In genomic region chr9:109458453-109459211, GRCh38 we compare ENCODE assay signal across 25 cellular contexts. TPM values are rescaled to one million over a fixed set of nuclear protein-coding genes. Genes with fewer than 3 reads are reported as not detected.
"Had no signal": no experiment of that assay in that cellular context is flagged by ENCODE, and none has a peak within 500 bp of the region (broad histone marks: within the 10 kb centered on the region; RNA-seq: fewer than 3 reads in every experiment).

No MANE protein-coding gene starts in this region.

- H3K36me3 ChIP-seq: colonic mucosa, neural progenitor cell, ovary, sigmoid colon, tibial nerve had no signal

- H3K4me3 ChIP-seq: colonic mucosa, gastrocnemius medialis, neural progenitor cell, ovary, psoas muscle, sigmoid colon, testis, tibial nerve, upper lobe of left lung had no signal

- ATAC-seq: esophagus mucosa; gastrocnemius medialis; left lobe of liver; naive thymus-derived CD4-positive, alpha-beta T cell; right cardiac atrium; stimulated activated memory B cell treated with anti-CD40 and anti-IgM and Interleukin-4, amounts not matched to agents 10 μg/mL and 1 μg/mL and 100 μg/mL, for 72 hours; stimulated activated naive CD8-positive, alpha-beta T cell treated with anti-CD3 and anti-CD28 coated beads, Interleukin-15, Interleukin-2, amounts not matched to agents 100 U/mL and 50 U/mL, for 24 hours had no signal

- H3K27ac ChIP-seq: colonic mucosa, epithelial cell of prostate, neural progenitor cell, ovary, sigmoid colon, testis, tibial nerve, upper lobe of left lung had no signal

- H3K4me1 ChIP-seq: colonic mucosa, neural progenitor cell, sigmoid colon, testis, tibial nerve, upper lobe of left lung had no signal

- H3K9ac ChIP-seq: neural progenitor cell had no signal

- H3K9me3 ChIP-seq: colonic mucosa, gastrocnemius medialis, ovary, psoas muscle, sigmoid colon, testis, tibial nerve, upper lobe of left lung had no signal

- H3K27me3 ChIP-seq: colonic mucosa, gastrocnemius medialis, neural progenitor cell, ovary, testis, tibial nerve, upper lobe of left lung had no signal

- DNase-seq: colonic mucosa; effector CD8-positive, alpha-beta T cell; foreskin fibroblast; gastrocnemius medialis; head of caudate nucleus; kidney; midbrain; naive thymus-derived CD4-positive, alpha-beta T cell; nucleus accumbens; ovary; psoas muscle; right cardiac atrium; sigmoid colon; stimulated activated CD4-positive, alpha-beta T cell treated with anti-CD3 and anti-CD28 coated beads, Interleukin-2, amount 100 ng/mL, for 24 hours; stimulated activated CD4-positive, alpha-beta T cell treated with anti-CD3 and anti-CD28 coated beads, Interleukin-4, amount 100 ng/mL, for 4 hours; stimulated activated naive CD8-positive, alpha-beta T cell treated with anti-CD3 and anti-CD28 coated beads, Interleukin-15, Interleukin-2, amounts not matched to agents 100 U/mL and 50 U/mL, for 24 hours; substantia nigra; testis; upper lobe of left lung had no signal

- H2AFZ ChIP-seq: neural progenitor cell had no signal

- H3K4me2 ChIP-seq: neural progenitor cell had no signal

RNA-seq across cellular contexts. Expression of gene PTPN3, which starts 39.5 kb away (rescaled TPM):
- polyA plus RNA-seq: naive thymus-derived CD4-positive, alpha-beta T cell had no signal
